Comparison of ENCODE assay signal across 8 cellular contexts in genomic region chr1:222713091-222714012, GRCh38. TPM values are rescaled to one million over a fixed set of nuclear protein-coding genes. Genes with fewer than 3 reads are reported as not detected.
A peak's percentile ranks its signal among the peaks of the same experiment; 100 is the strongest.
DNase-seq lines count a peak whose midpoint lies in the region; ATAC-seq and TF ChIP-seq lines count a peak whose summit lies in the region.

No MANE protein-coding gene starts in this region.

- TF ChIP-seq CTCF in right atrium auricular region (IDR thresholded peaks at IDR 0.05), result no peak
- no peak for TF ChIP-seq CTCF in vagina (IDR thresholded peaks at IDR 0.05)

- ATAC-seq in GM18502 (IDR thresholded peaks at IDR 0.05; ENCODE audit: poor library complexity, unreplicated experiment) (peak; percentile 71), HG02943 (IDR thresholded peaks at IDR 0.05; ENCODE audit: low read depth, unreplicated experiment) (peak; percentile 55)

- H3K27me3 ChIP-seq in right atrium auricular region (no peaks in the 10 kb centered on the region), vagina (no peaks in the 10 kb centered on the region)

- intact Hi-C loops in vagina (cut with DNase I), result loop anchor here (1.0 kb wide), 1 partner anchor 69 kb away; no protein-coding TSS in a partner anchor

- H3K9me3 ChIP-seq in right atrium auricular region (no peaks in the 10 kb centered on the region), vagina (no peaks in the 10 kb centered on the region)

- H3K27ac ChIP-seq in right atrium auricular region (peak overlapping the region; percentile 94 to 99), vagina (peak overlapping the region; percentile 98)

- peak; percentile 68 to 77 for DNase-seq in NCI-H187 (lab: John Stamatoyannopoulos, UW)
- DNase-seq in T-helper 2 cell, result peak; percentile 80 to 97 (median 87)
- peak; percentile 52 to 96 (median 89) for DNase-seq in anterior cingulate cortex (lab: John Stamatoyannopoulos, UW)
- peak; percentile 96 for DNase-seq in right atrium auricular region (ENCODE audit: low spot score)
- DNase-seq in pulmonary artery endothelial cell (ENCODE audit: low read depth, low spot score), result peak; percentile 88
- peak in 1 of 2 donors; percentile 97 for DNase-seq in vagina (ENCODE audit: extremely low spot score in 2 of 2)

- peaks cover 0 to 18% of the 10 kb centered on the region in 2 donors for H3K4me1 ChIP-seq in right atrium auricular region
- H3K4me1 ChIP-seq in vagina, result peaks cover 60% of the 10 kb centered on the region

- peaks cover 20% of the 10 kb centered on the region for H3K36me3 ChIP-seq in right atrium auricular region
- peaks cover 0 to 33% of the 10 kb centered on the region in 2 donors for H3K36me3 ChIP-seq in vagina

- peak in 1 of 2 donors; percentile 39 for TF ChIP-seq POLR2A in vagina (IDR thresholded peaks at IDR 0.05)

- H3K4me3 ChIP-seq in right atrium auricular region (peak overlapping the region; percentile 85 to 90), vagina (peak overlapping the region; percentile 68 to 69)

RNA-seq across cellular contexts. Expression of gene BROX, which starts 1.0 kb away (rescaled TPM):
- total RNA-seq in right atrium auricular region (10 to 100 TPM; 24.3 to 37.3 TPM), pulmonary artery endothelial cell (32.0 and 49.1 TPM in 2 replicates), vagina (26.0 TPM)

RNA-seq across cellular contexts. Expression of gene AIDA, which starts 1.1 kb away (rescaled TPM):
- total RNA-seq in right atrium auricular region, result 10 to 100 TPM; 40.0 to 42.4 TPM
- 52.4 and 57.1 TPM in 2 replicates for total RNA-seq in pulmonary artery endothelial cell
- 49.6 TPM for total RNA-seq in vagina

RNA-seq across cellular contexts. Expression of gene FAM177B, which starts 23.6 kb away (rescaled TPM):
- total RNA-seq in right atrium auricular region (not detected), pulmonary artery endothelial cell (not detected in 2 replicates), vagina (not detected)
